ENCODE assay signal across 13 cellular contexts in the genomic region with DNA sequence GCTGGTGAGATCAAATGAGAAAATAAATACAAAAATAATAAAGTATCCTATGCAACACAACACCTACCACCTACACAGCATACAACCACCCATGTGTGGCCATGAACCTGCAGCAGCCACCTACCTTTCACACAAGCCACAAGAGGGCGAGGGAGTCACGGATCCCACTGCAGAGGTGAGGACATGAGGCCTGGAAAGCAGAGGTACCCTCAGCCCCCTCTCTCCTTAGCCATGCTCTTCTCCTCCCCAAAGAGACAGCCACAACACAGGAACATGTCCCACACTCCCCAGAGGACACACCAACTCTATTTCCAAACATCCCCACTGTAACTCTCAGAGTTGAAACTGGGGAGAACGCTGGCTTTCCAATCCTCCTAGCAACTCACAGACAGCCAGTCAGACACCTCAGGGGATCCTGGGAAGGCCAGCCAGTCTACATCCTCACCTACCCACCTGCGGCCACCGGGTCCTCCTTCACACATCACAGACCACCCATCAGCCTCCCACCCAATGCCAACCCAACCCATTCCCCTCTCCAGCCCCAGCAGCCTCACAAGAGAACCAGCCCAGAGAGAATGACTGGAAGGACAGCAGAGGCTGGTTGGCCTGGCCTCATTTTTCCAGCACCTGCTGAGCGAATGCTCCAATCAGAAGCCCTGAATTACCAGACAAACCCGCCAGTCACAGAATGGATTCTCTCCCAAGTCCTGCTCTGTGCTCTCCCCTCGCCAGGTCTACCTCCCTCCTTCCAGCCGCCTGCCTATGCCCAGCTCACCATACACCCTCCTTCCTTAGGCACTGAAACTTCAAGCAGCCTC. TPM values are rescaled to one million over a fixed set of nuclear protein-coding genes. Genes with fewer than 3 reads are reported as not detected.
DNase-seq lines count a peak whose midpoint lies in the region; ATAC-seq and TF ChIP-seq lines count a peak whose summit lies in the region.
"Had no signal": no experiment of that assay in that cellular context is flagged by ENCODE, and none has a peak within 500 bp of the region (broad histone marks: within the 10 kb centered on the region; RNA-seq: fewer than 3 reads in every experiment).

No MANE protein-coding gene starts in this region.

- no peak overlapping the region for H3K4me2 ChIP-seq in IMR-90 (ENCODE audit: low read depth, low read length)
- H3K4me2 ChIP-seq in mammary epithelial cell (ENCODE audit: insufficient read depth, low read depth, low read length): no peak overlapping the region

- H3K4ac ChIP-seq in IMR-90 (ENCODE audit: low read depth, low read length): no peak overlapping the region

- no peaks in the 10 kb centered on the region for H3K36me3 Mint-ChIP-seq in neural crest cell (ENCODE audit: low read depth)
- no peaks in the 10 kb centered on the region for H3K36me3 Mint-ChIP-seq in activated T-cell treated with anti-CD3 and anti-CD28 coated beads, Interleukin-2, amount 50 U/mL, for 4 hours (ENCODE audit: insufficient read depth)

- no peak for TF ChIP-seq POLR2A in IMR-90 (IDR thresholded peaks at IDR 0.05; ENCODE audit: low read depth, low read length)

- H4K8ac ChIP-seq in IMR-90 (ENCODE audit: low read depth in 2 of 2, low read length in 2 of 2): no peak overlapping the region; a peak in 1 of 4 replicates

- H3K4me3 ChIP-seq in GM12865 (ENCODE audit: low read depth, low read length): no peak overlapping the region
- H3K4me3 ChIP-seq in IMR-90 (ENCODE audit: insufficient read depth, low read depth, low read length): no peak overlapping the region
- H3K4me3 ChIP-seq in mammary epithelial cell (replicated peaks in 1 of 3; ENCODE audit: insufficient read depth in 1 of 3, low read depth in 2 of 3, low read length in 3 of 3): no peak overlapping the region

- H3K36me3 ChIP-seq in IMR-90 (ENCODE audit: control insufficient read depth, insufficient read depth, low read length) (no peaks in the 10 kb centered on the region; the same call in 1 of the 2 replicates), mammary epithelial cell (ENCODE audit: insufficient read depth, low read length) (no peaks in the 10 kb centered on the region)

- no peaks in the 10 kb centered on the region for H3K9me3 Mint-ChIP-seq in neural crest cell
- H3K9me3 Mint-ChIP-seq in activated T-cell treated with anti-CD3 and anti-CD28 coated beads, Interleukin-2, amount 50 U/mL, for 4 hours: no peaks in the 10 kb centered on the region

- H3K79me2 ChIP-seq in mammary epithelial cell (ENCODE audit: insufficient read depth, low read length): peaks cover 93% of the 10 kb centered on the region

- peaks cover 71 to 93% of the 10 kb centered on the region in 2 experiments for H3K79me1 ChIP-seq in IMR-90 (ENCODE audit: low read depth in 1 of 2, low read length in 2 of 2)

- dilution Hi-C loops in IMR-90 (cut with HindIII; ENCODE audit: low sequenced_read_pairs, unreplicated experiment) (no loop called here), mammary epithelial cell (cut with HindIII; ENCODE audit: low sequenced_read_pairs) (loop anchor here (10.0 kb wide), 1 partner anchor 77 kb away; no protein-coding TSS in a partner anchor)

- H4K91ac ChIP-seq in IMR-90 (ENCODE audit: insufficient read depth, low read depth, low read length): no peak overlapping the region

- H2BK5ac ChIP-seq in IMR-90 (ENCODE audit: low read depth, low read length, poor library complexity, severe bottlenecking): no peak overlapping the region

- in situ Hi-C loops in IMR-90 (cut with MboI; ENCODE audit: low sequenced_read_pairs): no loop called here
- in situ Hi-C loops in mammary epithelial cell (cut with MboI; ENCODE audit: low sequenced_read_pairs in 2 of 2): no loop called here

- H3K23ac ChIP-seq in IMR-90 (ENCODE audit: low read depth, low read length): no peak overlapping the region

- no peak for TF ChIP-seq RAD21 in IMR-90 (IDR thresholded peaks at IDR 0.05; ENCODE audit: low read length)

- peaks cover 33% of the 10 kb centered on the region for H3K4me1 Mint-ChIP-seq in neural crest cell
- no peaks in the 10 kb centered on the region for H3K4me1 Mint-ChIP-seq in activated T-cell treated with anti-CD3 and anti-CD28 coated beads, Interleukin-2, amount 50 U/mL, for 4 hours (ENCODE audit: low read depth)

- H3K4me3 Mint-ChIP-seq in neural crest cell: no peak overlapping the region
- H3K4me3 Mint-ChIP-seq in activated T-cell treated with anti-CD3 and anti-CD28 coated beads, Interleukin-2, amount 50 U/mL, for 4 hours: no peak overlapping the region

- H2BK15ac ChIP-seq in IMR-90 (ENCODE audit: low read depth, low read length): no peak overlapping the region

- H3K14ac ChIP-seq in IMR-90 (replicated peaks; ENCODE audit: low read depth, low read length): no peak overlapping the region

- peak; percentile 36 for TF ChIP-seq CTCF in GM12865 (IDR thresholded peaks at IDR 0.05; ENCODE audit: insufficient read depth, low read depth, low read length, missing control alignments)
- TF ChIP-seq CTCF in IMR-90 (conservative IDR thresholded peaks at IDR 0.05; ENCODE audit: low read depth, low read length): no peak
- TF ChIP-seq CTCF in mammary epithelial cell (conservative IDR thresholded peaks at IDR 0.05 in 1 of 2, IDR thresholded peaks at IDR 0.05 in 1 of 2; ENCODE audit: extremely low read depth in 1 of 2, insufficient read depth in 1 of 2, low read depth in 1 of 2, low read length in 2 of 2): peak; percentile 39 to 52
- peak; percentile 33 for TF ChIP-seq CTCF in neural crest cell (conservative IDR thresholded peaks at IDR 0.05)

- H3K9me1 ChIP-seq in IMR-90 (ENCODE audit: insufficient read depth, low read length): peaks cover 50% of the 10 kb centered on the region

- peak; percentile 46 for DNase-seq in GM12865 (ENCODE audit: low read depth)
- DNase-seq in IMR-90: no peak
- DNase-seq in mammary epithelial cell: no peak
- DNase-seq in neural crest cell (ENCODE audit: low read depth, low spot score): no peak
- no peak for DNase-seq in activated T-cell treated with anti-CD3 and anti-CD28 coated beads, Interleukin-2, amount 50 U/mL, for 4 hours
- DNase-seq in GM19238 (ENCODE audit: insufficient read length, low spot score): no peak
- DNase-seq in C1 segment of cervical spinal cord (lab: John Stamatoyannopoulos, UW): no peak
- DNase-seq: activated CD8-positive, alpha-beta memory T cell treated with anti-CD3 and anti-CD28 coated beads for 24 hours; central memory CD4-positive, alpha-beta T cell; NCI-H1694 treated with DMSO at 0.1 percent for 48 hours; SIG-M5; stimulated activated CD4-positive, alpha-beta T cell treated with anti-CD3 and anti-CD28 coated beads, Interleukin-1b, Interleukin-23, amount 100 ng/mL, for 48 hours; substantia nigra had no signal

- H3K18ac ChIP-seq in IMR-90 (ENCODE audit: low read depth, low read length): no peak overlapping the region

- POLR2A ChIA-PET in IMR-90 (lab: Charles Lee; ENCODE audit: unreplicated experiment): no interaction called here

- CTCF ChIA-PET in IMR-90 (lab: Yijun Ruan, JAX): no interaction called here
- CTCF ChIA-PET in mammary epithelial cell (lab: Charles Lee; ENCODE audit: low non-redundant PET): no interaction called here

- peaks cover 22% of the 10 kb centered on the region for H3K4me1 ChIP-seq in IMR-90 (ENCODE audit: control insufficient read depth, insufficient read depth, low read length)
- H3K4me1 ChIP-seq in mammary epithelial cell (ENCODE audit: insufficient read depth, low read length): peaks cover 12% of the 10 kb centered on the region

- no peak overlapping the region for H4K5ac ChIP-seq in IMR-90 (ENCODE audit: low read depth, low read length)

- no peak for ATAC-seq in IMR-90 (ENCODE audit: low read depth)
- ATAC-seq in activated T-cell treated with anti-CD3 and anti-CD28 coated beads, Interleukin-2, amount 50 U/mL, for 4 hours: no peak

- H3K9ac ChIP-seq in IMR-90 (ENCODE audit: low read depth, low read length) (no peak overlapping the region), mammary epithelial cell (ENCODE audit: insufficient read depth, low read length) (no peak overlapping the region)

- no peaks in the 10 kb centered on the region for H3K27me3 Mint-ChIP-seq in neural crest cell (ENCODE audit: low read depth)
- H3K27me3 Mint-ChIP-seq in activated T-cell treated with anti-CD3 and anti-CD28 coated beads, Interleukin-2, amount 50 U/mL, for 4 hours (ENCODE audit: low read depth): peaks cover 5% of the 10 kb centered on the region

- H3K9me3 ChIP-seq in IMR-90 (ENCODE audit: control insufficient read depth, insufficient read depth, low read length) (no peaks in the 10 kb centered on the region), mammary epithelial cell (replicated peaks; ENCODE audit: insufficient read depth, low read length) (no peaks in the 10 kb centered on the region)

- WGBS in IMR-90 (ENCODE audit: extremely low coverage in 2 of 2, insufficient read length in 1 of 2), 2 experiments: 86% methylated on average over 5 of the region's 9 CpGs; no CpG with 5 or more reads in 1 of the 2 experiments
- 93% methylated on average over 6 of the region's 9 CpGs for WGBS in mammary epithelial cell (ENCODE audit: low coverage, missing lambda C conversion rate)

- H2BK120ac ChIP-seq in IMR-90 (ENCODE audit: low read depth, low read length): no peak overlapping the region

- no peak overlapping the region for H2AK5ac ChIP-seq in IMR-90 (ENCODE audit: low read depth, low read length)

- H4K20me1 ChIP-seq in IMR-90 (ENCODE audit: insufficient read depth, low read length): peaks cover 88% of the 10 kb centered on the region
- peaks cover 2% of the 10 kb centered on the region for H4K20me1 ChIP-seq in mammary epithelial cell (ENCODE audit: insufficient read depth, low read length)

- 0 out of 2 replicates have a peak overlapping the region, but pooled peaks have one; percentile 36 for H2BK20ac ChIP-seq in IMR-90 (ENCODE audit: low read depth, low read length)

- H3K27ac Mint-ChIP-seq in neural crest cell (ENCODE audit: unreplicated experiment): peak overlapping the region; percentile 80

- H3K27me3 ChIP-seq in IMR-90 (ENCODE audit: control insufficient read depth, insufficient read depth, low read length) (no peaks in the 10 kb centered on the region), mammary epithelial cell (ENCODE audit: insufficient read depth, low read length) (no peaks in the 10 kb centered on the region)

- no peak overlapping the region for H2AFZ ChIP-seq in IMR-90 (replicated peaks; ENCODE audit: low read length, poor library complexity)
- no peak overlapping the region for H2AFZ ChIP-seq in mammary epithelial cell (ENCODE audit: low read depth, low read length)

- H3K56ac ChIP-seq in IMR-90 (ENCODE audit: extremely low read depth, insufficient read depth, low read length): no peak overlapping the region

- intact Hi-C loops in IMR-90 (cut with micrococcal nuclease) (no loop called here), mammary epithelial cell (cut with micrococcal nuclease) (loop anchor here (2.0 kb wide), 1 partner anchor 67 kb away; no protein-coding TSS in a partner anchor)

- BruUV-seq in IMR-90 (replicated peaks; lab: Mats Ljungman, UMichigan) (no TSS peak), mammary epithelial cell (replicated peaks; lab: Mats Ljungman, UMichigan) (no TSS peak)

- H2AK9ac ChIP-seq in IMR-90 (replicated peaks; ENCODE audit: low read depth, low read length, poor library complexity): no peak overlapping the region

- no peak overlapping the region for H3K27ac ChIP-seq in IMR-90 (ENCODE audit: insufficient read depth, low read length)
- H3K27ac ChIP-seq in mammary epithelial cell (ENCODE audit: insufficient read depth, low read depth, low read length): no peak overlapping the region

RNA-seq across cellular contexts. Expression of gene DLG5, which starts 18.4 kb away (rescaled TPM):
- total RNA-seq in IMR-90 (2012; rRNA removed): 12.7 and 14.7 TPM in 2 replicates
- polyA plus RNA-seq in IMR-90 (2012; rRNA removed): 28.6 and 28.7 TPM in 2 replicates
- 20.6 and 27.7 TPM in 2 replicates for polyA plus RNA-seq in IMR-90 (2012; cell fraction: cytosol; rRNA removed)
- polyA plus RNA-seq in IMR-90 (2012; cell fraction: nucleus; rRNA removed; ENCODE audit: low replicate concordance): 59.2 and 67.7 TPM in 2 replicates
- total RNA-seq in mammary epithelial cell: 10 to 100 TPM; 40.8 to 76.5 TPM
- polyA plus RNA-seq in mammary epithelial cell: 31.5 TPM
- 142 TPM for polyA minus RNA-seq in mammary epithelial cell
- 82.2 and 87.3 TPM in 2 replicates for total RNA-seq in neural crest cell
- total RNA-seq in activated T-cell treated with anti-CD3 and anti-CD28 coated beads, Interleukin-2, amount 50 U/mL, for 4 hours: 1 to 10 TPM; 1.0 to 1.5 (median 1.5) TPM
